Comparison of ENCODE assay signal across 1 cellular context in genomic region chr11:132846080-132846479, GRCh38.
TF ChIP-seq lines count a peak whose summit lies in the region.

No MANE protein-coding gene starts in this region.

TF ChIP-seq in GM23338, 12 proteins besides CTCF, POLR2A, EP300 and RAD21 (continued from another document):
- TF ChIP-seq ETS1 (IDR thresholded peaks at IDR 0.05) (no peak), ZNF462 (CRISPR knock-in tag; IDR thresholded peaks at IDR 0.05) (no peak), EZH2 (IDR thresholded peaks at IDR 0.05; ENCODE audit: low read depth, unreplicated experiment) (no peak), NANOG (IDR thresholded peaks at IDR 0.05; ENCODE audit: borderline replicate concordance) (no peak), POLR2AphosphoS5 (IDR thresholded peaks at IDR 0.05; ENCODE audit: low read depth) (no peak), EZH2phosphoT487 (IDR thresholded peaks at IDR 0.05; ENCODE audit: unreplicated experiment) (no peak), STAT1 (IDR thresholded peaks at IDR 0.05; ENCODE audit: unreplicated experiment) (no peak)
TF ChIP-seq in GM23338: peak in this region for 0.
